Comparison of ENCODE assay signal across 22 cellular contexts in the genomic region with DNA sequence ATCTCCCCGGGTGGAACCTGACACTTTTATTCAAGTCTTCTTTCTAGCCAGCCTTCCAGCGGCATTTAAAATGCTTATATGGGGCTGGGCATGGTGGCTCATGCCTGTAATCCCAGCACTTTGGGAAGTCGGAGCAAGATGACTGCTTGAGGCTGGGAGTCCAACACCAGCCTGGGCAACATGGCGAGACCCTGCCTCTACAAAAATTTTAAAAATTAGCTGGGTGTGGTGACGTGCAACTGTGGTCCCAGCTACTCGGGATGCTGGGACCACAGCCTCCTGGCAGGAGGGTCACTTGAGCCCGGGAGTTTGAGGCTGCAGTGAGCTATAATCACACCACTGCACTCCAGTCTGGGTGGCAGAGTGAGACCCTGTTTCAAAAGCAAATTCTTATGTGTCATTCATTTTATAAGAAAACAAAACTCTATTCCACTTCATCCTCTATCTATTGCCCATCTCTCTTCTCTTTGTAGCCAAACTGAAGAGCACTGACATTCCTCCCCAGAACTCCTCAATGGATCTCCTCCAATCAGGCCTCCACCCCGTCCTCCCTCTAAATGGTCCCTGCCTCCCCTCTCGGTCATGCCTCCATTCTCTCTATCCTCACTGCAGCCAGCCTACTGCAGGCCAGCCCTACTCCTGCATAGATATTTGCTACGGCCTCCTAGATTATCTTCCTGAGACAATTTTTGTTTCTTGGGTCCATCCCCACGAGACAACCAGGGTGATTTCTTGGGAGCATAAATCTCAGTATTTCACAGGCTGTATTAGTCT. TPM values are rescaled to one million over a fixed set of nuclear protein-coding genes. Genes with fewer than 3 reads are reported as not detected.
A peak's percentile ranks its signal among the peaks of the same experiment; 100 is the strongest.
DNase-seq lines count a peak whose midpoint lies in the region; ATAC-seq and TF ChIP-seq lines count a peak whose summit lies in the region.
"Had no signal": no experiment of that assay in that cellular context is flagged by ENCODE, and none has a peak within 500 bp of the region (broad histone marks: within the 10 kb centered on the region; RNA-seq: fewer than 3 reads in every experiment).

No MANE protein-coding gene starts in this region.

- no peaks in the 10 kb centered on the region for H3K9me3 ChIP-seq in gastroesophageal sphincter
- no peaks in the 10 kb centered on the region for H3K9me3 ChIP-seq in CD4-positive, alpha-beta T cell (ENCODE audit: control insufficient read depth, low read length)
- H3K9me3 ChIP-seq: ascending aorta, pancreas had no signal

- no peak for TF ChIP-seq POLR2A in gastroesophageal sphincter (IDR thresholded peaks at IDR 0.05)

- H3K27ac Mint-ChIP-seq in IgD-negative memory B cell: peak overlapping the region; percentile 63 to 86 (median 79)
- H3K27ac Mint-ChIP-seq in CD4-positive, alpha-beta T cell: no peak overlapping the region
- H3K27ac Mint-ChIP-seq: activated naive CD8-positive, alpha-beta T cell; activated T-helper 1 cell treated with anti-CD3 and anti-CD28 coated beads, Interleukin-12 subunit alpha, Interleukin-12 subunit beta, Interleukin-2, Interleukin-4 antibody, amounts not matched to agents 30 ng/mL and 10 ng/mL and 1 ng/mL, durations not matched to agents 14 hours and 24 hours and 36 hours; CD8-positive, alpha-beta T cell; nephron progenitor cell had no signal

- H3K9me3 Mint-ChIP-seq in IgD-negative memory B cell: peaks cover 0 to 2% (median 0%) of the 10 kb centered on the region in 3 donors
- H3K9me3 Mint-ChIP-seq in CD4-positive, alpha-beta T cell: no peaks in the 10 kb centered on the region
- H3K9me3 Mint-ChIP-seq: activated T-helper 1 cell treated with anti-CD3 and anti-CD28 coated beads, Interleukin-12 subunit alpha, Interleukin-12 subunit beta, Interleukin-2, Interleukin-4 antibody, amounts not matched to agents 30 ng/mL and 10 ng/mL and 1 ng/mL, durations not matched to agents 14 hours and 24 hours and 36 hours; CD8-positive, alpha-beta T cell; nephron progenitor cell; stimulated activated naive CD8-positive, alpha-beta T cell treated with anti-CD3 and anti-CD28 coated beads, Interleukin-15, amount 100 ng/mL, for 72 hours had no signal

- H3K27me3 Mint-ChIP-seq in IgD-negative memory B cell: peaks cover 6% of the 10 kb centered on the region
- no peaks in the 10 kb centered on the region for H3K27me3 Mint-ChIP-seq in CD4-positive, alpha-beta T cell
- H3K27me3 Mint-ChIP-seq: activated naive CD8-positive, alpha-beta T cell had no signal

- ATAC-seq in gastroesophageal sphincter: no peak
- ATAC-seq in CD4-positive, alpha-beta T cell (ENCODE audit: poor library complexity): no peak
- ATAC-seq in HG02840 (IDR thresholded peaks at IDR 0.05; ENCODE audit: low FRiP score, unreplicated experiment): no peak
- no peak for ATAC-seq in HG03457 (IDR thresholded peaks at IDR 0.05; ENCODE audit: unreplicated experiment)
- ATAC-seq: CD8-positive, alpha-beta T cell; K562; stimulated activated naive CD8-positive, alpha-beta T cell treated with anti-CD3 and anti-CD28 coated beads, Interleukin-15, amount 100 ng/mL, for 72 hours had no signal

- H3K4me1 Mint-ChIP-seq in IgD-negative memory B cell: peaks cover 39 to 57% (median 40%) of the 10 kb centered on the region in 3 donors
- peaks cover 17% of the 10 kb centered on the region for H3K4me1 Mint-ChIP-seq in CD4-positive, alpha-beta T cell (ENCODE audit: low read depth)

- H3K27ac ChIP-seq in gastroesophageal sphincter (peak overlapping the region in 3 of 4 donors; percentile 35 to 68 (median 66)), skin epidermis (peak overlapping the region in 15 of 21 experiments; percentile 7 to 73 (median 38))
- no peak overlapping the region for H3K27ac ChIP-seq in CD4-positive, alpha-beta T cell (ENCODE audit: low read depth, low read length)

- peak overlapping the region; percentile 33 for H3K4me3 ChIP-seq in GM12865 (ENCODE audit: low read depth, low read length)
- H3K4me3 ChIP-seq in gastroesophageal sphincter: no peak overlapping the region
- no peak overlapping the region for H3K4me3 ChIP-seq in skin epidermis
- H3K4me3 ChIP-seq: ascending aorta, K562, pancreas had no signal

- WGBS in gastroesophageal sphincter (ENCODE audit: low coverage in 1 of 2), 2 donors: 88 to 97% methylated on average over 6 to 8 of the region's 11 CpGs

- peak overlapping the region in 3 of 4 donors; percentile 41 to 84 (median 77) for H3K4me3 Mint-ChIP-seq in IgD-negative memory B cell
- H3K4me3 Mint-ChIP-seq in CD4-positive, alpha-beta T cell: no peak overlapping the region
- H3K4me3 Mint-ChIP-seq: activated naive CD8-positive, alpha-beta T cell; activated T-helper 1 cell treated with anti-CD3 and anti-CD28 coated beads, Interleukin-12 subunit alpha, Interleukin-12 subunit beta, Interleukin-2, Interleukin-4 antibody, amounts not matched to agents 30 ng/mL and 10 ng/mL and 1 ng/mL, durations not matched to agents 14 hours and 24 hours and 36 hours; CD8-positive, alpha-beta T cell; nephron progenitor cell; stimulated activated naive CD8-positive, alpha-beta T cell treated with anti-CD3 and anti-CD28 coated beads, Interleukin-15, amount 100 ng/mL, for 72 hours had no signal

- CTCF ChIA-PET in CD4-positive, alpha-beta T cell (lab: Charles Lee): no interaction called here

- H3K27me3 ChIP-seq in gastroesophageal sphincter: no peaks in the 10 kb centered on the region
- no peaks in the 10 kb centered on the region for H3K27me3 ChIP-seq in CD4-positive, alpha-beta T cell (ENCODE audit: control insufficient read depth, insufficient read depth, low read length)
- H3K27me3 ChIP-seq: ascending aorta, pancreas had no signal

- H3K36me3 ChIP-seq in gastroesophageal sphincter: no peaks in the 10 kb centered on the region
- H3K36me3 ChIP-seq: ascending aorta, pancreas had no signal

- no peak for TF ChIP-seq EP300 in gastroesophageal sphincter (IDR thresholded peaks at IDR 0.05)

- TF ChIP-seq CTCF in GM12865 (IDR thresholded peaks at IDR 0.05; ENCODE audit: insufficient read depth, low read depth, low read length, missing control alignments): no peak
- no peak for TF ChIP-seq CTCF in gastroesophageal sphincter (IDR thresholded peaks at IDR 0.05)
- no peak for TF ChIP-seq CTCF in CD4-positive, alpha-beta T cell (IDR thresholded peaks at IDR 0.05)

- intact Hi-C loops in CD4-positive, alpha-beta T cell (cut with DNase I, micrococcal nuclease): no loop called here

- H3K4me1 ChIP-seq in gastroesophageal sphincter: peaks cover 0 to 37% (median 16%) of the 10 kb centered on the region in 3 donors
- H3K4me1 ChIP-seq: ascending aorta had no signal

- POLR2A ChIA-PET in CD4-positive, alpha-beta T cell (lab: Charles Lee): no interaction called here

- H3K36me3 Mint-ChIP-seq in IgD-negative memory B cell: no peaks in the 10 kb centered on the region
- H3K36me3 Mint-ChIP-seq in CD4-positive, alpha-beta T cell (ENCODE audit: low read depth): no peaks in the 10 kb centered on the region
- H3K36me3 Mint-ChIP-seq: activated naive CD8-positive, alpha-beta T cell; CD8-positive, alpha-beta T cell had no signal

- DNase-seq in GM12865 (ENCODE audit: low read depth): no peak
- DNase-seq in CD4-positive, alpha-beta T cell: no peak
- DNase-seq in activated naive CD4-positive, alpha-beta T cell (lab: John Stamatoyannopoulos, UW): no peak
- DNase-seq: caudate nucleus; dermis blood vessel endothelial cell; NCI-H1436 treated with DMSO at 0.1 percent for 48 hours; NCI-H510A treated with DMSO at 0.1 percent for 48 hours; nephron progenitor cell; right cardiac atrium; stimulated activated naive CD8-positive, alpha-beta T cell treated with anti-CD3 and anti-CD28 coated beads, Interleukin-15, amount 100 ng/mL, for 72 hours; trophoblast cell had no signal

RNA-seq across cellular contexts. Expression of a gene that starts 18.0 kb away (rescaled TPM):
- 14.0 TPM for polyA plus RNA-seq in IgD-negative memory B cell
- 1,000 to 10,000 TPM; 1,174 to 1,482 (median 1,322) TPM for total RNA-seq in gastroesophageal sphincter
- 10 to 100 TPM; 25.9 to 26.6 TPM for total RNA-seq in CD4-positive, alpha-beta T cell

Comparison
In these comparisons a context has a peak if more than half of its experiments do, and no peak if none do; other contexts are left out.
1. RNA of a gene that starts 18.0 kb away (total RNA-seq): 1,174 to 1,482 TPM in gastroesophageal sphincter; 25.9 to 26.6 TPM in CD4-positive, alpha-beta T cell; every median in the first group is over 10 times any median in the second.